ENCODE assay signal across 4 cellular contexts in genomic region chr14:77426396-77426795, GRCh38. TPM values are rescaled to one million over a fixed set of nuclear protein-coding genes. Genes with fewer than 3 reads are reported as not detected.
"Had no signal": no experiment of that assay in that cellular context is flagged by ENCODE, and none has a peak within 500 bp of the region (broad histone marks: within the 10 kb centered on the region; RNA-seq: fewer than 3 reads in every experiment).

No MANE protein-coding gene starts in this region.

- H3K4me3 ChIP-seq: GM12878 had no signal

- DNase-seq: GDM1, GF-D8 had no signal

- ATAC-seq: GM12878 had no signal

RNA-seq across cellular contexts. Expression of gene NOXRED1, which starts 3.1 kb away (rescaled TPM):
- total RNA-seq: G401 had no signal
